21 cellular contexts compared by ENCODE assay signal in genomic region chr4:98544818-98545399, GRCh38.
DNase-seq lines count a peak whose midpoint lies in the region; ATAC-seq, FAIRE-seq and TF ChIP-seq lines count a peak whose summit lies in the region.
"Had no signal": no experiment of that assay in that cellular context is flagged by ENCODE, and none has a peak within 500 bp of the region (broad histone marks: within the 10 kb centered on the region; RNA-seq: fewer than 3 reads in every experiment).

No MANE protein-coding gene starts in this region.

- H3K36me3 Mint-ChIP-seq in activated CD4-positive, alpha-beta T cell treated with anti-CD3 and anti-CD28 coated beads for 36 hours (ENCODE audit: low read depth) = no peaks in the 10 kb centered on the region

- H3K27me3 Mint-ChIP-seq in activated CD4-positive, alpha-beta T cell treated with anti-CD3 and anti-CD28 coated beads for 36 hours = no peaks in the 10 kb centered on the region
- H3K27me3 Mint-ChIP-seq: T-helper 17 cell had no signal

- no peak for FAIRE-seq in endothelial cell of umbilical vein (lab: Jason Lieb, UNC)
- FAIRE-seq: HTR-8/SVneo had no signal

- H3K4me1 Mint-ChIP-seq in activated CD4-positive, alpha-beta T cell treated with anti-CD3 and anti-CD28 coated beads for 36 hours = peaks cover 18% of the 10 kb centered on the region

- H3K79me2 ChIP-seq in OCI-LY3 (ENCODE audit: low read length) (peaks cover 9% of the 10 kb centered on the region), endothelial cell of umbilical vein (ENCODE audit: control insufficient read depth, insufficient read depth, low read length) (peaks cover 8% of the 10 kb centered on the region)

- no peaks in the 10 kb centered on the region for H3K9me1 ChIP-seq in endothelial cell of umbilical vein (replicated peaks; ENCODE audit: control insufficient read depth, extremely low read depth, insufficient read depth, low read length)

- CTCF ChIA-PET in activated CD4-positive, alpha-beta T cell treated with anti-CD3 and anti-CD28 coated beads for 36 hours (lab: Charles Lee) = interaction anchor here (1.1 kb wide), 1 partner anchor 11 kb away, joined by 3 read pairs; no protein-coding TSS in a partner anchor
- CTCF ChIA-PET in endothelial cell of umbilical vein (lab: Charles Lee) = interaction anchor here (0.8 to 1.7 kb wide), 3 partner anchors 9 to 77 kb away, joined by 3 to 7 read pairs (median 6); no protein-coding TSS in a partner anchor

- BruUV-seq in endothelial cell of umbilical vein (replicated peaks; lab: Mats Ljungman, UMichigan) = no TSS peak

- H3K4me3 Mint-ChIP-seq in activated CD4-positive, alpha-beta T cell treated with anti-CD3 and anti-CD28 coated beads for 36 hours = no peak overlapping the region
- H3K4me3 Mint-ChIP-seq: T-helper 17 cell had no signal

- H4K20me1 ChIP-seq in OCI-LY3 (ENCODE audit: insufficient read depth, low read length) (peaks cover 9% of the 10 kb centered on the region), endothelial cell of umbilical vein (replicated peaks; ENCODE audit: control insufficient read depth, extremely low read depth, insufficient read depth, low read length) (no peaks in the 10 kb centered on the region)

- peak overlapping the region; percentile 74 for H3K27ac Mint-ChIP-seq in activated CD4-positive, alpha-beta T cell treated with anti-CD3 and anti-CD28 coated beads for 36 hours
- H3K27ac Mint-ChIP-seq: T-helper 17 cell had no signal

- no peak for TF ChIP-seq CTCF in OCI-LY3 (IDR thresholded peaks at IDR 0.05; ENCODE audit: low read depth, low read length)
- TF ChIP-seq CTCF in endothelial cell of umbilical vein (IDR thresholded peaks at IDR 0.05; ENCODE audit: extremely low read depth in 1 of 2, insufficient read depth in 1 of 2, low read depth in 1 of 2, low read length in 2 of 2) = no peak

- H3K4me2 ChIP-seq in OCI-LY3 (ENCODE audit: low read length) = peak overlapping the region; percentile 30
- no peak overlapping the region for H3K4me2 ChIP-seq in endothelial cell of umbilical vein (ENCODE audit: insufficient read depth, low read length)

- intact Hi-C loops in activated CD4-positive, alpha-beta T cell treated with anti-CD3 and anti-CD28 coated beads for 36 hours (cut with DNase I, micrococcal nuclease) = no loop called here
- intact Hi-C loops in endothelial cell of umbilical vein (cut with micrococcal nuclease) = no loop called here

- TF ChIP-seq POLR2A in endothelial cell of umbilical vein (IDR thresholded peaks at IDR 0.05; ENCODE audit: low read depth, low read length) = no peak

- H3K4me3 ChIP-seq in OCI-LY3 (ENCODE audit: low read length) = no peak overlapping the region
- H3K4me3 ChIP-seq in endothelial cell of umbilical vein (replicated peaks in 1 of 3; ENCODE audit: insufficient read depth in 1 of 3, low read depth in 1 of 3, low read length in 3 of 3) = no peak overlapping the region
- H3K4me3 ChIP-seq: Peyer's patch, SJSA1, suprapubic skin, uterus had no signal

- no peaks in the 10 kb centered on the region for H3K9me3 Mint-ChIP-seq in activated CD4-positive, alpha-beta T cell treated with anti-CD3 and anti-CD28 coated beads for 36 hours (ENCODE audit: low read depth)

- DNase-seq in activated CD4-positive, alpha-beta T cell treated with anti-CD3 and anti-CD28 coated beads for 36 hours = no peak
- no peak for DNase-seq in activated CD4-positive, alpha-beta T cell treated with anti-CD3 and anti-CD28 coated beads, Interleukin-2, amount 50 U/mL, for 48 hours
- DNase-seq in endothelial cell of umbilical vein (ENCODE audit: low read depth, low spot score) = no peak
- no peak for DNase-seq in NCI-H748 (lab: John Stamatoyannopoulos, UW; ENCODE audit: unreplicated experiment)
- DNase-seq in LoVo (ENCODE audit: low spot score) = no peak
- DNase-seq: activated CD4-positive, alpha-beta T cell treated with anti-CD3 and anti-CD28 coated beads, Interleukin-2, amount 50 U/mL, for 1 hour; activated T-cell treated with anti-CD3 and anti-CD28 coated beads for 4 hours; BE2C; Caco-2; H7; mammary epithelial cell; NK-92 treated with Interleukin-12 subunit alpha and Interleukin-12 subunit beta, amount 100 ng/mL, for 24 hours; Peyer's patch; T-helper 17 cell; uterus had no signal

- H3K9ac ChIP-seq in OCI-LY3 (ENCODE audit: low read length) = no peak overlapping the region; the same call in 1 of the 2 replicates
- no peak overlapping the region for H3K9ac ChIP-seq in endothelial cell of umbilical vein (replicated peaks; ENCODE audit: extremely low read depth, insufficient read depth, low read length)

- POLR2A ChIA-PET in activated CD4-positive, alpha-beta T cell treated with anti-CD3 and anti-CD28 coated beads for 36 hours (lab: Charles Lee) = no interaction called here
- POLR2A ChIA-PET in endothelial cell of umbilical vein (lab: Charles Lee) = no interaction called here

- H3K27me3 ChIP-seq in OCI-LY3 (ENCODE audit: low read depth, low read length) (no peaks in the 10 kb centered on the region), endothelial cell of umbilical vein (ENCODE audit: control insufficient read depth in 2 of 2, insufficient read depth in 2 of 2, low read length in 2 of 2) (no peaks in the 10 kb centered on the region)
- H3K27me3 ChIP-seq: BE2C, Peyer's patch, SJSA1, suprapubic skin, uterus had no signal

- H2AFZ ChIP-seq in OCI-LY3 (ENCODE audit: low read depth, low read length) = no peak overlapping the region
- H2AFZ ChIP-seq in endothelial cell of umbilical vein (ENCODE audit: low read depth, low read length) = no peak overlapping the region

- dilution Hi-C loops in endothelial cell of umbilical vein (cut with MboI; ENCODE audit: extremely low pct_ligation_motif_present, low sequenced_read_pairs) = no loop called here

- H3K4me1 ChIP-seq in OCI-LY3 (ENCODE audit: low read length) = peaks cover 12% of the 10 kb centered on the region
- peaks cover 17% of the 10 kb centered on the region for H3K4me1 ChIP-seq in endothelial cell of umbilical vein (ENCODE audit: control insufficient read depth, extremely low read depth, insufficient read depth, low read length)
- H3K4me1 ChIP-seq: BE2C, Caco-2, Peyer's patch, suprapubic skin, uterus had no signal

- H3K9me3 ChIP-seq in OCI-LY3 (ENCODE audit: insufficient read depth, low read length) (no peaks in the 10 kb centered on the region), endothelial cell of umbilical vein (replicated peaks; ENCODE audit: control insufficient read depth, insufficient read depth, low read length) (no peaks in the 10 kb centered on the region)
- H3K9me3 ChIP-seq: BE2C, Caco-2, Peyer's patch, SJSA1, suprapubic skin, uterus had no signal

- H3K27ac ChIP-seq in OCI-LY3 (ENCODE audit: low read length) (no peak overlapping the region), endothelial cell of umbilical vein (ENCODE audit: insufficient read depth, low read depth, low read length) (no peak overlapping the region)
- H3K27ac ChIP-seq: Peyer's patch, SJSA1, suprapubic skin, uterus had no signal

- H3K36me3 ChIP-seq in OCI-LY3 (replicated peaks; ENCODE audit: low read depth, low read length) (no peaks in the 10 kb centered on the region), endothelial cell of umbilical vein (ENCODE audit: control insufficient read depth in 2 of 2, extremely low read depth in 1 of 2, insufficient read depth in 2 of 2, low read length in 2 of 2) (no peaks in the 10 kb centered on the region)
- H3K36me3 ChIP-seq: BE2C, Peyer's patch, SJSA1, suprapubic skin, uterus had no signal

- peak; percentile 35 for ATAC-seq in activated CD4-positive, alpha-beta T cell treated with anti-CD3 and anti-CD28 coated beads for 36 hours
- peak; percentile 71 for ATAC-seq in GM18511 (IDR thresholded peaks at IDR 0.05; ENCODE audit: unreplicated experiment)
- ATAC-seq in HG02840 (IDR thresholded peaks at IDR 0.05; ENCODE audit: low FRiP score, unreplicated experiment) = no peak
- ATAC-seq: T-helper 17 cell had no signal

TF ChIP-seq in endothelial cell of umbilical vein, 7 proteins besides CTCF, POLR2A, EP300 and RAD21:
- TF ChIP-seq FOS (IDR thresholded peaks at IDR 0.05; ENCODE audit: borderline replicate concordance, insufficient read depth, low read length) (no peak), GATA2 (IDR thresholded peaks at IDR 0.05; ENCODE audit: insufficient read depth, insufficient read length, low read depth, low read length) (peak; percentile 13), EZH2 (IDR thresholded peaks at IDR 0.05; ENCODE audit: borderline replicate concordance, low read depth, low read length, severe bottlenecking) (no peak), JUN (IDR thresholded peaks at IDR 0.05; ENCODE audit: borderline replicate concordance, insufficient read depth, insufficient read length, low read depth) (no peak), MAX (IDR thresholded peaks at IDR 0.05; ENCODE audit: insufficient read depth, insufficient read length) (no peak), POLR2AphosphoS5 (IDR thresholded peaks at IDR 0.05; ENCODE audit: insufficient read depth, low read depth, low read length) (no peak), MYC (IDR thresholded peaks at IDR 0.05; ENCODE audit: low read depth, low read length) (no peak)
